ENCODE assay signal across 7 cellular contexts in genomic region chr10:34739915-34740314, GRCh38.
DNase-seq lines count a peak whose midpoint lies in the region; ATAC-seq and TF ChIP-seq lines count a peak whose summit lies in the region.

No MANE protein-coding gene starts in this region.

- TF ChIP-seq CTCF in RWPE2 (IDR thresholded peaks at IDR 0.05; ENCODE audit: poor library complexity, severe bottlenecking) = no peak

- H3K27me3 ChIP-seq in RWPE2 (ENCODE audit: insufficient read depth, poor library complexity, severe bottlenecking) = no peaks in the 10 kb centered on the region

- peak overlapping the region; percentile 18 for H3K4me3 ChIP-seq in Jurkat, Clone E6-1 (ENCODE audit: low read length)
- H3K4me3 ChIP-seq in RWPE2 (ENCODE audit: severe bottlenecking) = no peak overlapping the region

- H3K36me3 ChIP-seq in RWPE2 (ENCODE audit: low read depth) = no peaks in the 10 kb centered on the region

- peak overlapping the region; percentile 25 for H3K27ac ChIP-seq in RWPE2 (ENCODE audit: poor library complexity, severe bottlenecking)

- H3K9me3 ChIP-seq in RWPE2 (ENCODE audit: severe bottlenecking) = no peaks in the 10 kb centered on the region

- DNase-seq in Jurkat, Clone E6-1 (ENCODE audit: low read depth, low spot score) = peak; percentile 70
- DNase-seq in RWPE2 (ENCODE audit: low spot score) (no peak), globus pallidus (ENCODE audit: low spot score) (peak; percentile 14), retina (peak; percentile 82), middle frontal gyrus (ENCODE audit: extremely low spot score, low spot score) (no peak)
- no peak for DNase-seq in activated CD4-positive, alpha-beta T cell treated with anti-CD3 and anti-CD28 coated beads for 1 hour

- H3K4me1 ChIP-seq in RWPE2 (ENCODE audit: insufficient read depth, poor library complexity, severe bottlenecking) = peaks cover 34% of the 10 kb centered on the region

- ATAC-seq in RWPE2 (ENCODE audit: low read depth) = peak; percentile 62
- no peak for ATAC-seq in HG03565 (IDR thresholded peaks at IDR 0.05; ENCODE audit: unreplicated experiment)

Comparison
In these comparisons a context has a peak if more than half of its experiments do, and no peak if none do; other contexts are left out.
1. DNase-seq: peak in Jurkat, Clone E6-1 (single experiment), globus pallidus (single experiment) and retina (single experiment); none in RWPE2 (single experiment), middle frontal gyrus (single experiment) and activated CD4-positive, alpha-beta T cell treated with anti-CD3 and anti-CD28 coated beads for 1 hour (single experiment).